ENCODE assay signal across 11 cellular contexts in genomic region chr1:60903591-60903990, GRCh38.
DNase-seq lines count a peak whose midpoint lies in the region; ATAC-seq and TF ChIP-seq lines count a peak whose summit lies in the region.
"Had no signal": no experiment of that assay in that cellular context is flagged by ENCODE, and none has a peak within 500 bp of the region (broad histone marks: within the 10 kb centered on the region; RNA-seq: fewer than 3 reads in every experiment).

No MANE protein-coding gene starts in this region.

- peak overlapping the region; percentile 14 for H2AFZ ChIP-seq in ACC112 (ENCODE audit: low read length, unreplicated experiment)
- no peak overlapping the region for H2AFZ ChIP-seq in neural progenitor cell (replicated peaks)

- H3K79me2 ChIP-seq in ACC112 (ENCODE audit: control insufficient read depth, insufficient read depth, low read length, unreplicated experiment) (no peaks in the 10 kb centered on the region), neural progenitor cell (ENCODE audit: low read depth) (no peaks in the 10 kb centered on the region)

- no peak overlapping the region for H3K4me3 ChIP-seq in ACC112 (ENCODE audit: low read depth, low read length)
- H3K4me3 ChIP-seq in neural progenitor cell, result no peak overlapping the region
- H3K4me3 ChIP-seq in transverse colon, result no peak overlapping the region
- H3K4me3 ChIP-seq: upper lobe of left lung had no signal

- H3K9me3 ChIP-seq in neural progenitor cell (ENCODE audit: low read depth) (no peaks in the 10 kb centered on the region), transverse colon (no peaks in the 10 kb centered on the region)
- H3K9me3 ChIP-seq: upper lobe of left lung had no signal

- H3K36me3 Mint-ChIP-seq in neural progenitor cell, result no peaks in the 10 kb centered on the region
- H3K36me3 Mint-ChIP-seq in activated T-helper 17 cell treated with anti-CD3 and anti-CD28 coated beads, Interleukin-2, amount 50 U/mL, for 72 hours (ENCODE audit: low read depth), result no peaks in the 10 kb centered on the region

- ATAC-seq in activated T-helper 17 cell treated with anti-CD3 and anti-CD28 coated beads, Interleukin-2, amount 50 U/mL, for 72 hours (replicated peaks), result no peak

- peaks cover 2% of the 10 kb centered on the region for H3K27me3 Mint-ChIP-seq in neural progenitor cell (ENCODE audit: insufficient read depth, low read depth)
- H3K27me3 Mint-ChIP-seq in activated T-helper 17 cell treated with anti-CD3 and anti-CD28 coated beads, Interleukin-2, amount 50 U/mL, for 72 hours, result peaks cover 3% of the 10 kb centered on the region

- intact Hi-C loops in transverse colon (cut with DNase I; ENCODE audit: low total_unique reads), result no loop called here

- no peaks in the 10 kb centered on the region for H3F3A ChIP-seq in neural progenitor cell (ENCODE audit: low read depth)

- no peaks in the 10 kb centered on the region for H3K9me3 Mint-ChIP-seq in neural progenitor cell
- H3K9me3 Mint-ChIP-seq in activated T-helper 17 cell treated with anti-CD3 and anti-CD28 coated beads, Interleukin-2, amount 50 U/mL, for 72 hours, result no peaks in the 10 kb centered on the region

- H3K36me3 ChIP-seq in ACC112 (ENCODE audit: insufficient read depth, low read length) (no peaks in the 10 kb centered on the region), neural progenitor cell (no peaks in the 10 kb centered on the region), transverse colon (no peaks in the 10 kb centered on the region)
- H3K36me3 ChIP-seq: upper lobe of left lung had no signal

- DNase-seq in NCI-H2171 treated with DMSO at 0.1 percent for 48 hours (lab: John Stamatoyannopoulos, UW) (peak; percentile 99), fibroblast of peridontal ligament (ENCODE audit: extremely low read depth) (peak; percentile 59), neural progenitor cell (ENCODE audit: low spot score) (no peak), SW480 (ENCODE audit: low spot score) (no peak), transverse colon (no peak)
- no peak for DNase-seq in stimulated activated CD4-positive, alpha-beta T cell treated with anti-CD3 and anti-CD28 coated beads, Interleukin-12 subunit alpha, Interleukin-12 subunit beta, amount 100 ng/mL, for 4 hours
- DNase-seq: NCI-H2081, SW 1271 had no signal

- WGBS in transverse colon (ENCODE audit: low coverage in 1 of 2), 2 donors, result 71% methylated on average over 10 of the region's 10 CpGs; no CpG with 5 or more reads in 1 of the 2 donors

- H3K9ac ChIP-seq in neural progenitor cell, result no peak overlapping the region

- no peak overlapping the region for H3K27ac ChIP-seq in ACC112 (ENCODE audit: low read depth, low read length)
- no peak overlapping the region for H3K27ac ChIP-seq in neural progenitor cell
- H3K27ac ChIP-seq in transverse colon, result peak overlapping the region in 1 of 4 donors; percentile 59

- peak overlapping the region; percentile 63 for H3K27ac Mint-ChIP-seq in neural progenitor cell
- H3K27ac Mint-ChIP-seq in activated T-helper 17 cell treated with anti-CD3 and anti-CD28 coated beads, Interleukin-2, amount 50 U/mL, for 72 hours, result no peak overlapping the region

- peaks cover 18% of the 10 kb centered on the region for H3K4me1 ChIP-seq in ACC112 (ENCODE audit: control insufficient read depth, insufficient read depth, low read length, unreplicated experiment)
- peaks cover 22% of the 10 kb centered on the region for H3K4me1 ChIP-seq in neural progenitor cell
- H3K4me1 ChIP-seq in transverse colon, result no peaks in the 10 kb centered on the region
- H3K4me1 ChIP-seq: upper lobe of left lung had no signal

- H3K4me3 Mint-ChIP-seq in neural progenitor cell, result no peak overlapping the region
- no peak overlapping the region for H3K4me3 Mint-ChIP-seq in activated T-helper 17 cell treated with anti-CD3 and anti-CD28 coated beads, Interleukin-2, amount 50 U/mL, for 72 hours

- in situ Hi-C loops in transverse colon (cut with MboI; ENCODE audit: low pct_ligation_motif_present in 1 of 4, low pct_unique_long_range_greater_than_20kb in 1 of 4, low sequenced_read_pairs in 3 of 4), result no loop called here

- no peak for TF ChIP-seq POLR2A in transverse colon (IDR thresholded peaks at IDR 0.05)

- no peaks in the 10 kb centered on the region for H4K20me1 ChIP-seq in neural progenitor cell (ENCODE audit: low read depth)

- H3K27me3 ChIP-seq in ACC112 (ENCODE audit: insufficient read depth, low read length) (no peaks in the 10 kb centered on the region), neural progenitor cell (no peaks in the 10 kb centered on the region), transverse colon (no peaks in the 10 kb centered on the region)
- H3K27me3 ChIP-seq: upper lobe of left lung had no signal

- no peak for TF ChIP-seq CTCF in neural progenitor cell (IDR thresholded peaks at IDR 0.05)
- no peak for TF ChIP-seq CTCF in transverse colon (IDR thresholded peaks at IDR 0.05)

- H3K4me1 Mint-ChIP-seq in neural progenitor cell, result peaks cover 20% of the 10 kb centered on the region
- H3K4me1 Mint-ChIP-seq in activated T-helper 17 cell treated with anti-CD3 and anti-CD28 coated beads, Interleukin-2, amount 50 U/mL, for 72 hours, result no peaks in the 10 kb centered on the region

- H3K4me2 ChIP-seq in neural progenitor cell, result no peak overlapping the region

- no peak for TF ChIP-seq EP300 in transverse colon (IDR thresholded peaks at IDR 0.05; ENCODE audit: low read depth)

Comparison
In these comparisons a context has a peak if more than half of its experiments do, and no peak if none do; other contexts are left out.
1. DNase-seq: peak in NCI-H2171 treated with DMSO at 0.1 percent for 48 hours (single experiment) and fibroblast of peridontal ligament (single experiment); none in neural progenitor cell (single experiment), SW480 (single experiment), stimulated activated CD4-positive, alpha-beta T cell treated with anti-CD3 and anti-CD28 coated beads, Interleukin-12 subunit alpha, Interleukin-12 subunit beta, amount 100 ng/mL, for 4 hours (single experiment) and transverse colon (single experiment).